Comparison of ENCODE assay signal across 12 cellular contexts in genomic region chr1:40795811-40796586, GRCh38. TPM values are rescaled to one million over a fixed set of nuclear protein-coding genes. Genes with fewer than 3 reads are reported as not detected.
A peak's percentile ranks its signal among the peaks of the same experiment; 100 is the strongest.
DNase-seq lines count a peak whose midpoint lies in the region; FAIRE-seq and TF ChIP-seq lines count a peak whose summit lies in the region.
"Had no signal": no experiment of that assay in that cellular context is flagged by ENCODE, and none has a peak within 500 bp of the region (broad histone marks: within the 10 kb centered on the region; RNA-seq: fewer than 3 reads in every experiment).

No MANE protein-coding gene starts in this region.

- no peak for TF ChIP-seq EP300 in H1 (IDR thresholded peaks at IDR 0.05; ENCODE audit: borderline replicate concordance in 1 of 2, low read depth in 2 of 2, low read length in 2 of 2)

- H3K4me3 Mint-ChIP-seq in activated naive CD4-positive, alpha-beta T cell treated with anti-CD3 and anti-CD28 coated beads for 36 hours, result peak overlapping the region; percentile 12

- no peak overlapping the region for H2BK120ac ChIP-seq in H1 (replicated peaks; ENCODE audit: low read depth, low read length)

- no peak overlapping the region for H3K18ac ChIP-seq in H1 (ENCODE audit: extremely low read depth, low read length)

- POLR2A ChIA-PET in H1 (lab: Charles Lee; ENCODE audit: partially characterized antibody) (interaction anchor here (1.1 to 2.7 kb wide), 3 partner anchors 9 to 86 kb away, joined by 3 to 9 read pairs (median 3); no protein-coding TSS in a partner anchor), HEK293T (lab: Yijun Ruan, JAX) (interaction anchor here (1.1 to 1.2 kb wide), 2 partner anchors 14 to 105 kb away, joined by 3 read pairs; partner anchors contain the start of gene NFYC)

- H3K36me3 Mint-ChIP-seq in activated naive CD4-positive, alpha-beta T cell treated with anti-CD3 and anti-CD28 coated beads for 36 hours (ENCODE audit: low read depth), result no peaks in the 10 kb centered on the region

- DNase-seq in activated naive CD4-positive, alpha-beta T cell treated with anti-CD3 and anti-CD28 coated beads for 36 hours, result peak; percentile 56
- no peak for DNase-seq in activated naive CD4-positive, alpha-beta T cell (lab: John Stamatoyannopoulos, UW)
- no peak for DNase-seq in H1 (ENCODE audit: low read depth in 1 of 2, low spot score in 2 of 2)
- DNase-seq in H54 (ENCODE audit: insufficient read length, low spot score), result no peak
- no peak for DNase-seq in NCI-H146 (lab: John Stamatoyannopoulos, UW)
- DNase-seq in HEK293T (ENCODE audit: extremely low spot score), result no peak
- DNase-seq: lower lobe of right lung, NCI-H2171 had no signal

- peak overlapping the region; percentile 20; the same call in 1 of the 2 replicates for H3K27ac ChIP-seq in OCI-LY3 (ENCODE audit: low read length)
- no peak overlapping the region for H3K27ac ChIP-seq in H1 (ENCODE audit: low read depth, low read length)
- peak overlapping the region; percentile 70 for H3K27ac ChIP-seq in stomach smooth muscle (ENCODE audit: low read length)
- H3K27ac ChIP-seq: adrenal gland, lower lobe of right lung, neutrophil had no signal

- H4K91ac ChIP-seq in H1 (replicated peaks; ENCODE audit: insufficient read length, low read length), result no peak overlapping the region

- CTCF ChIA-PET in activated naive CD4-positive, alpha-beta T cell treated with anti-CD3 and anti-CD28 coated beads for 36 hours (lab: Charles Lee), result interaction anchor here (1.1 to 1.7 kb wide), 2 partner anchors 22 to 51 kb away, joined by 3 to 11 read pairs; no protein-coding TSS in a partner anchor
- CTCF ChIA-PET in H1 (lab: Charles Lee; ENCODE audit: partially characterized antibody), result interaction anchor here (1.1 to 24.5 kb wide), 5 partner anchors 9 to 183 kb away, joined by 3 to 325 read pairs (median 15); no protein-coding TSS in a partner anchor
- CTCF ChIA-PET in HEK293T (lab: Yijun Ruan, JAX), result interaction anchor here (2.1 kb wide), 1 partner anchor 22 kb away, joined by 11 read pairs; no protein-coding TSS in a partner anchor

- H3K27me3 Mint-ChIP-seq in activated naive CD4-positive, alpha-beta T cell treated with anti-CD3 and anti-CD28 coated beads for 36 hours (ENCODE audit: low read depth), result no peaks in the 10 kb centered on the region

- H3K4me1 ChIP-seq in OCI-LY3 (ENCODE audit: low read length), result peaks cover 41% of the 10 kb centered on the region
- peaks cover 0 to 7% (median 4%) of the 10 kb centered on the region in 4 experiments; a peak in 5 of 7 replicates for H3K4me1 ChIP-seq in H1 (replicated peaks in 1 of 4; ENCODE audit: control insufficient read depth in 3 of 4, insufficient read depth in 4 of 4, low read length in 3 of 4)
- peaks cover 74% of the 10 kb centered on the region for H3K4me1 ChIP-seq in stomach smooth muscle (ENCODE audit: control insufficient read depth, insufficient read depth, low read length)

- H3K4me3 ChIP-seq in OCI-LY3 (ENCODE audit: low read length) (peak overlapping the region; percentile 66), H1 (ENCODE audit: extremely low read depth in 1 of 4, insufficient read depth in 2 of 4, low read depth in 3 of 4, low read length in 4 of 4) (no peak overlapping the region), stomach smooth muscle (ENCODE audit: low read length in 2 of 2) (no peak overlapping the region)
- H3K4me3 ChIP-seq: adrenal gland, lower lobe of right lung had no signal

- H3K23ac ChIP-seq in H1 (ENCODE audit: insufficient read length), result no peak overlapping the region

- no peak for TF ChIP-seq RAD21 in H1 (IDR thresholded peaks at IDR 0.05 in 1 of 2, conservative IDR thresholded peaks at IDR 0.05 in 1 of 2; ENCODE audit: low read depth in 2 of 2, low read length in 2 of 2)

- no peak overlapping the region; the same call in 1 of the 2 replicates for H4K8ac ChIP-seq in H1 (ENCODE audit: extremely low read depth, insufficient read depth, low read length)

- no peaks in the 10 kb centered on the region for H3K23me2 ChIP-seq in H1 (ENCODE audit: low read depth, low read length)

- 0 out of 2 replicates have a peak overlapping the region, but pooled peaks have one; percentile 14 for H2AK5ac ChIP-seq in H1 (ENCODE audit: low read depth, low read length)

- H3K27me3 ChIP-seq in OCI-LY3 (ENCODE audit: low read depth, low read length) (no peaks in the 10 kb centered on the region), H1 (replicated peaks in 1 of 4; ENCODE audit: control insufficient read depth in 3 of 4, extremely low read depth in 1 of 4, insufficient read depth in 3 of 4, low read length in 3 of 4) (peaks cover 0 to under 1% (median 0%) of the 10 kb centered on the region in 4 experiments; a peak in 1 of 7 replicates), stomach smooth muscle (ENCODE audit: control insufficient read depth in 1 of 2, insufficient read depth in 2 of 2, low read length in 2 of 2) (no peaks in the 10 kb centered on the region)
- H3K27me3 ChIP-seq: adrenal gland had no signal

- peaks cover 40% of the 10 kb centered on the region for H3K4me1 Mint-ChIP-seq in activated naive CD4-positive, alpha-beta T cell treated with anti-CD3 and anti-CD28 coated beads for 36 hours (ENCODE audit: low read depth)

- intact Hi-C loops in activated naive CD4-positive, alpha-beta T cell treated with anti-CD3 and anti-CD28 coated beads for 36 hours (cut with micrococcal nuclease), result no loop called here

- H2BK5ac ChIP-seq in H1 (ENCODE audit: low read depth, low read length), result no peak overlapping the region

- H4K20me1 ChIP-seq in OCI-LY3 (ENCODE audit: insufficient read depth, low read length), result no peaks in the 10 kb centered on the region
- no peaks in the 10 kb centered on the region for H4K20me1 ChIP-seq in H1 (replicated peaks in 1 of 2; ENCODE audit: control insufficient read depth in 1 of 2, insufficient read depth in 2 of 2, low read length in 2 of 2)

- H3K79me1 ChIP-seq in H1 (ENCODE audit: low read depth, low read length), result no peaks in the 10 kb centered on the region

- H3K9me3 Mint-ChIP-seq in activated naive CD4-positive, alpha-beta T cell treated with anti-CD3 and anti-CD28 coated beads for 36 hours, result no peaks in the 10 kb centered on the region

- no peak for FAIRE-seq in H1 (lab: Jason Lieb, UNC)
- no peak for FAIRE-seq in H54 (lab: Jason Lieb, UNC)

- 0 out of 2 replicates have a peak overlapping the region, but pooled peaks have one; percentile 32 for H2BK15ac ChIP-seq in H1 (ENCODE audit: low read length)

- H3K79me2 ChIP-seq in OCI-LY3 (ENCODE audit: low read length) (no peaks in the 10 kb centered on the region), H1 (ENCODE audit: control insufficient read depth in 1 of 2, insufficient read depth in 2 of 2, low read length in 2 of 2) (no peaks in the 10 kb centered on the region)

- WGBS in H1 (ENCODE audit: extremely low coverage in 1 of 2, insufficient coverage in 1 of 2, insufficient read length in 1 of 2, insufficient replicate concordance in 2 of 2, low coverage in 1 of 2, low lambda C conversion rate in 2 of 2, missing lambda C conversion rate in 1 of 2), 2 experiments, result 77% methylated on average over 13 of the region's 13 CpGs; no CpG with 5 or more reads in 1 of the 2 experiments

- TF ChIP-seq POLR2A in H1 (IDR thresholded peaks at IDR 0.05; ENCODE audit: control extremely low read depth in 1 of 2, low read depth in 2 of 2, low read length in 2 of 2), result no peak
- TF ChIP-seq POLR2A in H54 (IDR thresholded peaks at IDR 0.05; ENCODE audit: low read depth, low read length), result no peak

- H3K9me3 ChIP-seq in OCI-LY3 (ENCODE audit: insufficient read depth, low read length) (no peaks in the 10 kb centered on the region), H1 (ENCODE audit: insufficient read depth in 2 of 2, low read depth in 1 of 2, low read length in 1 of 2) (no peaks in the 10 kb centered on the region), stomach smooth muscle (ENCODE audit: control insufficient read depth in 2 of 2, low read length in 2 of 2) (no peaks in the 10 kb centered on the region)
- H3K9me3 ChIP-seq: adrenal gland, lower lobe of right lung, neutrophil had no signal

- H3K4me2 ChIP-seq in OCI-LY3 (ENCODE audit: low read length), result peak overlapping the region; percentile 83
- no peak overlapping the region for H3K4me2 ChIP-seq in H1 (ENCODE audit: insufficient read depth in 1 of 2, low read depth in 2 of 2, low read length in 2 of 2)

- H3K36me3 ChIP-seq in OCI-LY3 (replicated peaks; ENCODE audit: low read depth, low read length), result no peaks in the 10 kb centered on the region
- H3K36me3 ChIP-seq in H1 (ENCODE audit: control insufficient read depth in 2 of 4, insufficient read depth in 4 of 4, low read length in 3 of 4), result no peaks in the 10 kb centered on the region
- peaks cover 0 to 3% of the 10 kb centered on the region in 2 donors for H3K36me3 ChIP-seq in stomach smooth muscle (ENCODE audit: control insufficient read depth in 2 of 2, insufficient read depth in 2 of 2, low read length in 2 of 2)
- H3K36me3 ChIP-seq: adrenal gland, lower lobe of right lung, neutrophil had no signal

- H3K56ac ChIP-seq in H1 (replicated peaks; ENCODE audit: insufficient read length, low read depth, low read length), result no peak overlapping the region

- peak overlapping the region; percentile 63 for H3K27ac Mint-ChIP-seq in activated naive CD4-positive, alpha-beta T cell treated with anti-CD3 and anti-CD28 coated beads for 36 hours

- H3K4ac ChIP-seq in H1 (replicated peaks; ENCODE audit: insufficient read length, low read depth, low read length), result no peak overlapping the region

- H3K9ac ChIP-seq in OCI-LY3 (ENCODE audit: low read length) (peak overlapping the region; percentile 17; the same call in 1 of the 2 replicates), H1 (replicated peaks in 1 of 4; ENCODE audit: extremely low read depth in 1 of 4, low read depth in 3 of 4, low read length in 3 of 4) (no peak overlapping the region), stomach smooth muscle (ENCODE audit: low read length in 2 of 2) (no peak overlapping the region)

- H2AFZ ChIP-seq in OCI-LY3 (ENCODE audit: low read depth, low read length) (no peak overlapping the region), H1 (ENCODE audit: low read length) (no peak overlapping the region)

- no peak overlapping the region for H4K5ac ChIP-seq in H1 (ENCODE audit: insufficient read length, low read depth, low read length)

- no peak overlapping the region for H2BK20ac ChIP-seq in H1 (ENCODE audit: low read length)

- no peak for TF ChIP-seq CTCF in OCI-LY3 (IDR thresholded peaks at IDR 0.05; ENCODE audit: low read depth, low read length)
- TF ChIP-seq CTCF in H1 (IDR thresholded peaks at IDR 0.05; ENCODE audit: control extremely low read depth in 1 of 3, insufficient read depth in 1 of 3, low read depth in 1 of 3, low read length in 3 of 3), result no peak

- no peak overlapping the region for H3K14ac ChIP-seq in H1 (ENCODE audit: insufficient read length)

- no peak overlapping the region for H2BK12ac ChIP-seq in H1 (ENCODE audit: low read depth, low read length)

RNA-seq across cellular contexts. Expression of gene KCNQ4, which starts 12.4 kb away (rescaled TPM):
- under 1 TPM; 0.49 to 0.50 TPM for total RNA-seq in activated naive CD4-positive, alpha-beta T cell treated with anti-CD3 and anti-CD28 coated beads for 36 hours
- 3.5 and 3.9 TPM in 2 replicates for total RNA-seq in H1 (2021; fragmentation: NEBNext Ultra II Directional; extraction: Animal tissue kit (Norgen Biotek cat#: 25700))
- 2.2 and 4.0 TPM in 2 replicates for polyA plus RNA-seq in H1 (2011; rRNA removed)
- polyA plus RNA-seq in H1 (2011; cell fraction: cytosol; rRNA removed), result 1.9 TPM
- polyA plus RNA-seq in H1 (2011; cell fraction: nucleus; rRNA removed), result 7.6 TPM
- 3.0 to 5.7 TPM (median 4.7 TPM) in 4 replicates for polyA plus RNA-seq in H1 (2012, experiment 1 of 2)
- 3.1 TPM for polyA plus RNA-seq in H1 (2012, experiment 2 of 2)
- 2.7 TPM for polyA plus RNA-seq in H1 (2013, experiment 1 of 2)
- polyA plus RNA-seq in H1 (2013, experiment 2 of 2), result 2.5 TPM
- polyA minus RNA-seq in H1 (2011; rRNA and poly(A)+ RNA removed), result 1.2 and 1.3 TPM in 2 replicates
- 2.1 TPM for polyA minus RNA-seq in H1 (2011; cell fraction: cytosol; rRNA and poly(A)+ RNA removed)
- 2.5 TPM for polyA minus RNA-seq in H1 (2011; cell fraction: nucleus; rRNA and poly(A)+ RNA removed)
